Comparison of ENCODE assay signal across 25 cellular contexts in the genomic region with DNA sequence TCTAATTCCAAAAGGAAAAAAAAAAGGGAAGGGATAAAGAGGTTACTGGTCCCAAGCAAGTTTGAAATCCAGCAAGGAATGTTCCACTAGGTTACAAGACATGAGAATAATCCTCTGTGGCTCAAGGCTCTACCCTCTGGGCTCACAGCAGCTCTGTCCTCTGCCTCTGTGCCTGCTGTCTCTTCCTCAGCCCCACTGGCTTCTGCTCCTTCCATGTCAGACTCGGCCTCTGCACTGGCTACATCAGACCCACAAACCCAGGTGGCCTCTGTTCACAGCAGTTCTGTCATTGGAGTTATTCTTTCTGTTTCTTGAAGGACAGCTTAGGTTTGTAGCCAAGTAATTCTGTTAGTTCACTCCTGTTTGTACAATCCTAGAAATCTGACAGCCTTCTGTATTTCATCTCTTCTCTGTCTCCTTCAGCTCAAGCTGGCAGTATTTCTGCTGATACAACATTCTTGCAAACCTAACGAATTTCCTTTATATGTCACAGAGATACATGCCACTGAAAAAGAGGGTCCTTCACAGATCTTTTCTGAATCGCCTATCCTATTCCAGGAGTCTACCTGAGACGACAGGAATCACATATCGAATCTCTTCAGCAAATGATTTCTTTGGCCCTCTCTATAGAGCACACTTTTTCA.
DNase-seq lines count a peak whose midpoint lies in the region; ATAC-seq and TF ChIP-seq lines count a peak whose summit lies in the region.
"Had no signal": no experiment of that assay in that cellular context is flagged by ENCODE, and none has a peak within 500 bp of the region (broad histone marks: within the 10 kb centered on the region; RNA-seq: fewer than 3 reads in every experiment).

No MANE protein-coding gene starts in this region.

- no peak overlapping the region for H3K14ac ChIP-seq in H9 (ENCODE audit: insufficient read depth, low read length)

- H2BK5ac ChIP-seq in H9 (ENCODE audit: insufficient read length, low read length) = no peak overlapping the region

- no peak overlapping the region for H3K18ac ChIP-seq in H9 (ENCODE audit: insufficient read length, low read depth, low read length)

- H3K9me3 Mint-ChIP-seq in H9 (no peaks in the 10 kb centered on the region), endodermal cell (no peaks in the 10 kb centered on the region)

- H3K4me1 ChIP-seq in H9 (ENCODE audit: insufficient read depth, low read length) = no peaks in the 10 kb centered on the region
- H3K4me1 ChIP-seq in endodermal cell (ENCODE audit: control insufficient read depth, insufficient read depth, low read length) = no peaks in the 10 kb centered on the region
- H3K4me1 ChIP-seq in neuron (ENCODE audit: insufficient read depth, low read length) = no peaks in the 10 kb centered on the region
- H3K4me1 ChIP-seq in aorta (ENCODE audit: control insufficient read depth in 1 of 2, insufficient read depth in 2 of 2, low read length in 2 of 2) = no peaks in the 10 kb centered on the region
- H3K4me1 ChIP-seq in MM.1S (ENCODE audit: low read length) = no peaks in the 10 kb centered on the region
- H3K4me1 ChIP-seq: Caco-2, HAP-1 had no signal

- H3K79me1 ChIP-seq in H9 (ENCODE audit: insufficient read depth, low read depth, low read length, poor library complexity, severe bottlenecking) = no peaks in the 10 kb centered on the region

- H3K27me3 Mint-ChIP-seq in H9 (ENCODE audit: low read depth) = no peaks in the 10 kb centered on the region
- no peaks in the 10 kb centered on the region for H3K27me3 Mint-ChIP-seq in endodermal cell (ENCODE audit: insufficient read depth)
- H3K27me3 Mint-ChIP-seq: B cell had no signal

- H3K36me3 Mint-ChIP-seq in H9 (ENCODE audit: insufficient read depth in 1 of 3, low read depth in 3 of 3) = no peaks in the 10 kb centered on the region
- no peaks in the 10 kb centered on the region for H3K36me3 Mint-ChIP-seq in endodermal cell (ENCODE audit: low read depth)
- H3K36me3 Mint-ChIP-seq: CD8-positive, alpha-beta T cell had no signal

- H3K27ac ChIP-seq in H9 (ENCODE audit: insufficient read length, low read depth, low read length) (no peak overlapping the region), endodermal cell (ENCODE audit: low read depth, low read length) (no peak overlapping the region), aorta (ENCODE audit: low read depth in 1 of 2, low read length in 2 of 2) (no peak overlapping the region), MM.1S (ENCODE audit: low read length) (no peak overlapping the region)
- H3K27ac ChIP-seq: C4-2B, RWPE1 had no signal

- H3K23ac ChIP-seq in H9 (ENCODE audit: insufficient read length, low read depth, low read length) = no peak overlapping the region

- intact Hi-C loops in aorta (cut with DNase I) = no loop called here

- no peak overlapping the region for H2BK20ac ChIP-seq in H9 (ENCODE audit: low read depth, low read length, poor library complexity, severe bottlenecking)

- H3K4me3 ChIP-seq in endodermal cell (ENCODE audit: low read length) = no peak overlapping the region
- no peak overlapping the region for H3K4me3 ChIP-seq in neuron (ENCODE audit: low read length)
- no peak overlapping the region for H3K4me3 ChIP-seq in aorta (ENCODE audit: low read length in 2 of 2)
- H3K4me3 ChIP-seq in MM.1S (ENCODE audit: low read length) = no peak overlapping the region
- H3K4me3 ChIP-seq: GM12878, HAP-1 had no signal

- no peak overlapping the region for H2BK15ac ChIP-seq in H9 (ENCODE audit: low read depth, low read length)

- H4K8ac ChIP-seq in H9 (replicated peaks; ENCODE audit: insufficient read length, low read depth, low read length) = no peak overlapping the region

- no peak overlapping the region for H2AFZ ChIP-seq in H9 (ENCODE audit: low read length)
- peak overlapping the region; percentile 59 for H2AFZ ChIP-seq in neuron (ENCODE audit: low read depth, low read length)
- no peak overlapping the region for H2AFZ ChIP-seq in MM.1S (ENCODE audit: low read length)

- no peak overlapping the region for H3K4ac ChIP-seq in H9 (ENCODE audit: low read depth, low read length)

- H3K36me3 ChIP-seq in endodermal cell (ENCODE audit: control insufficient read depth, insufficient read depth, low read length) (no peaks in the 10 kb centered on the region), neuron (ENCODE audit: insufficient read depth, low read length) (no peaks in the 10 kb centered on the region), aorta (ENCODE audit: control insufficient read depth in 1 of 2, insufficient read depth in 2 of 2, low read length in 1 of 2) (no peaks in the 10 kb centered on the region), MM.1S (replicated peaks; ENCODE audit: insufficient read depth, low read length) (no peaks in the 10 kb centered on the region)
- H3K36me3 ChIP-seq: HAP-1 had no signal

- no peak overlapping the region for H2BK12ac ChIP-seq in H9 (ENCODE audit: insufficient read length, low read depth, low read length)

- H3K9ac ChIP-seq in H9 (ENCODE audit: extremely low read depth, insufficient read length, low read length) (no peak overlapping the region), endodermal cell (ENCODE audit: extremely low read depth, low read length, poor library complexity, severe bottlenecking) (no peak overlapping the region), MM.1S (ENCODE audit: low read length) (no peak overlapping the region)

- H3K9me3 ChIP-seq in H9 (ENCODE audit: control insufficient read depth, low read depth, low read length) (no peaks in the 10 kb centered on the region), endodermal cell (ENCODE audit: control insufficient read depth, low read length) (no peaks in the 10 kb centered on the region), neuron (ENCODE audit: low read length) (no peaks in the 10 kb centered on the region), aorta (ENCODE audit: control insufficient read depth, low read length) (peaks cover 1% of the 10 kb centered on the region), MM.1S (replicated peaks; ENCODE audit: insufficient read depth, low read length) (no peaks in the 10 kb centered on the region)
- H3K9me3 ChIP-seq: Caco-2, HAP-1 had no signal

- no peak overlapping the region for H3K4me3 Mint-ChIP-seq in H9
- H3K4me3 Mint-ChIP-seq in endodermal cell = no peak overlapping the region
- H3K4me3 Mint-ChIP-seq: B cell; CD8-positive, alpha-beta T cell had no signal

- no peak overlapping the region for H2AK5ac ChIP-seq in H9 (ENCODE audit: insufficient read length, low read length)

- peak; percentile 26 for ATAC-seq in aorta (ENCODE audit: low FRiP score)
- ATAC-seq in GM18520 (IDR thresholded peaks at IDR 0.05; ENCODE audit: unreplicated experiment) = no peak
- ATAC-seq: CD8-positive, alpha-beta T cell; GM12878; Panc1 had no signal

- H3K27me3 ChIP-seq in H9 (ENCODE audit: insufficient read depth, low read length) (no peaks in the 10 kb centered on the region), endodermal cell (ENCODE audit: control insufficient read depth, insufficient read depth, low read length, poor library complexity, severe bottlenecking) (no peaks in the 10 kb centered on the region), neuron (ENCODE audit: insufficient read depth, low read length) (no peaks in the 10 kb centered on the region), aorta (ENCODE audit: control insufficient read depth in 1 of 2, insufficient read depth in 2 of 2, low read length in 1 of 2) (no peaks in the 10 kb centered on the region), MM.1S (replicated peaks; ENCODE audit: insufficient read depth, low read length) (no peaks in the 10 kb centered on the region)

- no CpG with 5 or more reads among the region's 5 CpGs for whole genome bisulfite sequencing in H9 (ENCODE audit: extremely low coverage, insufficient read length, low lambda C conversion rate)
- 83 to 97% methylated on average over 5 of the region's 5 CpGs for WGBS in endodermal cell (ENCODE audit: insufficient coverage in 1 of 2, insufficient read length in 1 of 2), 2 experiments
- WGBS in aorta, 2 donors = 86 to 87% methylated on average over 5 of the region's 5 CpGs

- TF ChIP-seq CTCF in H9 (conservative IDR thresholded peaks at IDR 0.05) (no peak), endodermal cell (conservative IDR thresholded peaks at IDR 0.05) (no peak), MM.1S (IDR thresholded peaks at IDR 0.05; ENCODE audit: low read length) (no peak)

- H3K9me2 ChIP-seq in MM.1S (replicated peaks; ENCODE audit: insufficient read depth, low read length) = no peaks in the 10 kb centered on the region

- H4K20me1 ChIP-seq in H9 (ENCODE audit: control insufficient read depth, insufficient read depth, insufficient read length) (no peaks in the 10 kb centered on the region), MM.1S (ENCODE audit: insufficient read depth, low read length) (no peaks in the 10 kb centered on the region)

- H4K91ac ChIP-seq in H9 (ENCODE audit: insufficient read length, low read depth, low read length) = no peak overlapping the region

- no peaks in the 10 kb centered on the region for H3K23me2 ChIP-seq in H9 (ENCODE audit: insufficient read length, low read depth, low read length, poor library complexity, severe bottlenecking)

- H3K4me2 ChIP-seq in H9 (ENCODE audit: insufficient read depth, insufficient read length, low read length) (no peak overlapping the region), MM.1S (ENCODE audit: low read depth, low read length) (no peak overlapping the region)

- H2BK120ac ChIP-seq in H9 (ENCODE audit: low read depth, low read length, poor library complexity, severe bottlenecking) = no peak overlapping the region

- H3K4me1 Mint-ChIP-seq in H9 (no peaks in the 10 kb centered on the region), endodermal cell (no peaks in the 10 kb centered on the region)
- H3K4me1 Mint-ChIP-seq: B cell had no signal

- no peaks in the 10 kb centered on the region for H3K79me2 ChIP-seq in H9 (ENCODE audit: insufficient read depth, low read length)
- no peaks in the 10 kb centered on the region for H3K79me2 ChIP-seq in MM.1S (ENCODE audit: low read length)

- H3T11ph ChIP-seq in H9 (ENCODE audit: low read length) = no peak overlapping the region

- no peak overlapping the region for H4K5ac ChIP-seq in H9 (ENCODE audit: insufficient read length, low read depth, low read length)

- peak; percentile 31 for DNase-seq in H9
- peak; percentile 51 for DNase-seq in endodermal cell
- no peak for DNase-seq in aorta
- DNase-seq in MM.1S = no peak
- DNase-seq in stimulated activated CD4-positive, alpha-beta T cell treated with anti-CD3 and anti-CD28 coated beads, Interleukin-4, amount 100 ng/mL, for 24 hours = no peak
- DNase-seq: Caco-2; CD8-positive, alpha-beta T cell; DMS 273 treated with DMSO at 0.1 percent for 48 hours; DMS79; EL; GDM1; KBM-7; NCI-H2029; NCI-H446 treated with DMSO at 0.1 percent for 48 hours; NCI-H526 treated with DMSO at 0.1 percent for 48 hours; SHP77; SW 1271 had no signal

- no peaks in the 10 kb centered on the region for H3F3A ChIP-seq in MM.1S (ENCODE audit: insufficient read depth, low read length)

- H3K27ac Mint-ChIP-seq in H9 (no peak overlapping the region; a peak in 1 of 7 replicates), endodermal cell (no peak overlapping the region)
- H3K27ac Mint-ChIP-seq: B cell; CD8-positive, alpha-beta T cell had no signal

- H3K56ac ChIP-seq in H9 (ENCODE audit: insufficient read length, low read depth, low read length) = no peak overlapping the region

Comparison
In these comparisons a context has a peak if more than half of its experiments do, and no peak if none do; other contexts are left out.
1. DNase-seq: peak in H9 (single experiment) and endodermal cell (single experiment); none in aorta (0 of 2), MM.1S (single experiment) and stimulated activated CD4-positive, alpha-beta T cell treated with anti-CD3 and anti-CD28 coated beads, Interleukin-4, amount 100 ng/mL, for 24 hours (single experiment).